8 cellular contexts compared by ENCODE assay signal in the genomic region with DNA sequence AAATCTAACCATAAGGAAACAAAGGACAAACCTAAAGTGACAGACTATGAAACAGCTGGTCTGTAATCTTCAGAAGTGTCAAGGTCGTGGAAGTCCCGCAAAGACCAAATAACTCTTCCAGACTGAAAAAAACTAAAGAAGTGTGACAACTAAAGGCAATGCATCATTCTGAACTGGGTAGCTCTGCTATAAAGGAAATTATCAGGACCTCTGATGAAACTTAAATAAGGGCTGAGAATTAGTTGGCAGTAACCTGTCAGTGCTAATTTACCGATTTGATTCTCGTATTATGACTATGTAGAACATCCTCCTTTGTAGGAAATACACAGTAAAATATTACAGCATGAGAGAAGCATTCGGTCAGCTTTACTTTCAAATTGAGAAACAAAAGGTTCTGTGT.
DNase-seq lines count a peak whose midpoint lies in the region; ATAC-seq, FAIRE-seq and TF ChIP-seq lines count a peak whose summit lies in the region.
"Not testable (repeated sequence)": the region's sequence is repeated elsewhere in the genome, so short reads cannot be mapped to it uniquely, and the experiment has no call there.

No MANE protein-coding gene starts in this region.

- not testable (repeated sequence) for H3K36me3 ChIP-seq in astrocyte (ENCODE audit: insufficient read depth, low read length); upper lobe of left lung

- not testable (repeated sequence) for DNase-seq in GM18507 (ENCODE audit: extremely low spot score, insufficient read length, low read depth); astrocyte (ENCODE audit: low read depth); upper lobe of left lung

- not testable (repeated sequence) for H3K36me3 Mint-ChIP-seq in astrocyte (ENCODE audit: low read depth, unreplicated experiment)

- peaks cover 81% of the 10 kb centered on the region for H3K79me2 ChIP-seq in astrocyte (ENCODE audit: insufficient read depth, low read length)

- ATAC-seq in GM19395 (IDR thresholded peaks at IDR 0.05; ENCODE audit: unreplicated experiment) (peak; percentile 46), HG02642 (IDR thresholded peaks at IDR 0.05; ENCODE audit: poor library complexity, unreplicated experiment) (peak; percentile 42), HG03342 (IDR thresholded peaks at IDR 0.05; ENCODE audit: unreplicated experiment) (peak; percentile 42)
- ATAC-seq in upper lobe of left lung (ENCODE audit: low FRiP score in 2 of 2) = not testable (repeated sequence)

- not testable (repeated sequence) for H2AFZ ChIP-seq in astrocyte (ENCODE audit: low read depth, low read length)

- H3K4me1 ChIP-seq in astrocyte (ENCODE audit: insufficient read depth, low read length) = not testable (repeated sequence)
- H3K4me1 ChIP-seq in upper lobe of left lung = peaks cover 12 to 31% (median 25%) of the 10 kb centered on the region in 4 donors

- H3K27ac ChIP-seq in astrocyte (ENCODE audit: low read depth, low read length) = not testable (repeated sequence)
- H3K27ac ChIP-seq in upper lobe of left lung = peak overlapping the region in 3 of 4 donors; percentile 48 to 66 (median 58)

- WGBS in upper lobe of left lung, 2 donors = 35 to 61% methylated on average over 3 of the region's 5 CpGs

- peaks cover 25% of the 10 kb centered on the region for H3K4me1 Mint-ChIP-seq in astrocyte (ENCODE audit: low read depth, unreplicated experiment)

- not testable (repeated sequence) for TF ChIP-seq POLR2A in upper lobe of left lung (IDR thresholded peaks at IDR 0.05)

- FAIRE-seq in GM18507 (lab: Jason Lieb, UNC) (peak; percentile 92), TTC549 (lab: Jason Lieb, UNC) (peak; percentile 15), astrocyte (lab: Jason Lieb, UNC) (peak; percentile 97), islet of Langerhans (lab: Jason Lieb, UNC) (peak; percentile 97)

- not testable (repeated sequence) for H3K9ac ChIP-seq in astrocyte (ENCODE audit: low read length)

- TF ChIP-seq CTCF in astrocyte (IDR thresholded peaks at IDR 0.05; ENCODE audit: insufficient read depth, low read depth, low read length); upper lobe of left lung (IDR thresholded peaks at IDR 0.05): not testable (repeated sequence)

- not testable (repeated sequence) for H3K27me3 Mint-ChIP-seq in astrocyte (ENCODE audit: low read depth, unreplicated experiment)

- not testable (repeated sequence) for H3K4me3 ChIP-seq in astrocyte (ENCODE audit: insufficient read depth, low read depth, low read length); upper lobe of left lung

- not testable (repeated sequence) for H3K9me3 Mint-ChIP-seq in astrocyte (ENCODE audit: unreplicated experiment)

- H3K4me3 Mint-ChIP-seq in astrocyte (ENCODE audit: unreplicated experiment) = not testable (repeated sequence)

- not testable (repeated sequence) for H3K9me3 ChIP-seq in astrocyte (ENCODE audit: insufficient read depth, low read depth, low read length); upper lobe of left lung

- not testable (repeated sequence) for H3K27ac Mint-ChIP-seq in astrocyte (ENCODE audit: unreplicated experiment)

- not testable (repeated sequence) for TF ChIP-seq EP300 in upper lobe of left lung (IDR thresholded peaks at IDR 0.05)

- peaks cover 72% of the 10 kb centered on the region for H4K20me1 ChIP-seq in astrocyte (ENCODE audit: insufficient read depth, low read length)

- not testable (repeated sequence) for H3K4me2 ChIP-seq in astrocyte (ENCODE audit: low read length)

- H3K27me3 ChIP-seq in astrocyte (ENCODE audit: insufficient read depth, low read length); upper lobe of left lung: not testable (repeated sequence)
